Comparison of ENCODE assay signal across 1 cellular context in genomic region chr11:75946531-75947530, GRCh38.
A peak's percentile ranks its signal among the peaks of the same experiment; 100 is the strongest.
TF ChIP-seq lines count a peak whose summit lies in the region.

No MANE protein-coding gene starts in this region.

TF ChIP-seq in GM12878, 131 proteins besides CTCF, POLR2A, EP300 and RAD21 (continued from another document):
- TF ChIP-seq, protein P1, sequence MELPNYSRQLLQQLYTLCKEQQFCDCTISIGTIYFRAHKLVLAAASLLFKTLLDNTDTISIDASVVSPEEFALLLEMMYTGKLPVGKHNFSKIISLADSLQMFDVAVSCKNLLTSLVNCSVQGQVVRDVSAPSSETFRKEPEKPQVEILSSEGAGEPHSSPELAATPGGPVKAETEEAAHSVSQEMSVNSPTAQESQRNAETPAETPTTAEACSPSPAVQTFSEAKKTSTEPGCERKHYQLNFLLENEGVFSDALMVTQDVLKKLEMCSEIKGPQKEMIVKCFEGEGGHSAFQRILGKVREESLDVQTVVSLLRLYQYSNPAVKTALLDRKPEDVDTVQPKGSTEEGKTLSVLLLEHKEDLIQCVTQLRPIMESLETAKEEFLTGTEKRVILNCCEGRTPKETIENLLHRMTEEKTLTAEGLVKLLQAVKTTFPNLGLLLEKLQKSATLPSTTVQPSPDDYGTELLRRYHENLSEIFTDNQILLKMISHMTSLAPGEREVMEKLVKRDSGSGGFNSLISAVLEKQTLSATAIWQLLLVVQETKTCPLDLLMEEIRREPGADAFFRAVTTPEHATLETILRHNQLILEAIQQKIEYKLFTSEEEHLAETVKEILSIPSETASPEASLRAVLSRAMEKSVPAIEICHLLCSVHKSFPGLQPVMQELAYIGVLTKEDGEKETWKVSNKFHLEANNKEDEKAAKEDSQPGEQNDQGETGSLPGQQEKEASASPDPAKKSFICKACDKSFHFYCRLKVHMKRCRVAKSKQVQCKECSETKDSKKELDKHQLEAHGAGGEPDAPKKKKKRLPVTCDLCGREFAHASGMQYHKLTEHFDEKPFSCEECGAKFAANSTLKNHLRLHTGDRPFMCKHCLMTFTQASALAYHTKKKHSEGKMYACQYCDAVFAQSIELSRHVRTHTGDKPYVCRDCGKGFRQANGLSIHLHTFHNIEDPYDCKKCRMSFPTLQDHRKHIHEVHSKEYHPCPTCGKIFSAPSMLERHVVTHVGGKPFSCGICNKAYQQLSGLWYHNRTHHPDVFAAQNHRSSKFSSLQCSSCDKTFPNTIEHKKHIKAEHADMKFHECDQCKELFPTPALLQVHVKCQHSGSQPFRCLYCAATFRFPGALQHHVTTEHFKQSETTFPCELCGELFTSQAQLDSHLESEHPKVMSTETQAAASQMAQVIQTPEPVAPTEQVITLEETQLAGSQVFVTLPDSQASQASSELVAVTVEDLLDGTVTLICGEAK (IDR thresholded peaks at IDR 0.05; ENCODE audit: borderline replicate concordance) = no peak
- TF ChIP-seq NRF1 (conservative IDR thresholded peaks at IDR 0.05; ENCODE audit: low read depth, low read length) (no peak), KAT2A (conservative IDR thresholded peaks at IDR 0.05; ENCODE audit: control insufficient read depth, low read depth, low read length) (no peak), RFX5 (IDR thresholded peaks at IDR 0.05; ENCODE audit: low read depth, low read length) (no peak), CBX5 (IDR thresholded peaks at IDR 0.05; ENCODE audit: low read depth) (no peak), LARP7 (IDR thresholded peaks at IDR 0.05) (no peak), TBL1XR1 (IDR thresholded peaks at IDR 0.05; ENCODE audit: low read depth, low read length) (no peak)
- TF ChIP-seq, protein P2, sequence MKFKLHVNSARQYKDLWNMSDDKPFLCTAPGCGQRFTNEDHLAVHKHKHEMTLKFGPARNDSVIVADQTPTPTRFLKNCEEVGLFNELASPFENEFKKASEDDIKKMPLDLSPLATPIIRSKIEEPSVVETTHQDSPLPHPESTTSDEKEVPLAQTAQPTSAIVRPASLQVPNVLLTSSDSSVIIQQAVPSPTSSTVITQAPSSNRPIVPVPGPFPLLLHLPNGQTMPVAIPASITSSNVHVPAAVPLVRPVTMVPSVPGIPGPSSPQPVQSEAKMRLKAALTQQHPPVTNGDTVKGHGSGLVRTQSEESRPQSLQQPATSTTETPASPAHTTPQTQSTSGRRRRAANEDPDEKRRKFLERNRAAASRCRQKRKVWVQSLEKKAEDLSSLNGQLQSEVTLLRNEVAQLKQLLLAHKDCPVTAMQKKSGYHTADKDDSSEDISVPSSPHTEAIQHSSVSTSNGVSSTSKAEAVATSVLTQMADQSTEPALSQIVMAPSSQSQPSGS (IDR thresholded peaks at IDR 0.05; ENCODE audit: low read length) = peak; percentile 64; the same call in 1 of the 2 replicates
